ENCODE assay signal across 24 cellular contexts in genomic region chr2:240419723-240420122, GRCh38.
"Had no signal": no experiment of that assay in that cellular context is flagged by ENCODE, and none has a peak within 500 bp of the region (broad histone marks: within the 10 kb centered on the region; RNA-seq: fewer than 3 reads in every experiment).

No MANE protein-coding gene starts in this region.

- H3K4me1 Mint-ChIP-seq: activated CD4-positive, alpha-beta T cell treated with anti-CD3 and anti-CD28 coated beads, Interleukin-2, amount 10 ng/mL, durations not matched to agents 24 days and 14 days had no signal

- H3K27me3 Mint-ChIP-seq: activated CD4-positive, alpha-beta T cell treated with anti-CD3 and anti-CD28 coated beads, Interleukin-2, amount 10 ng/mL, durations not matched to agents 24 days and 14 days had no signal

- DNase-seq: activated CD4-positive, alpha-beta T cell treated with anti-CD3 and anti-CD28 coated beads, Interleukin-2, amount 10 ng/mL, durations not matched to agents 24 days and 14 days; activated CD4-positive, alpha-beta T cell treated with anti-CD3 and anti-CD28 coated beads, Interleukin-2, amount 50 U/mL, for 48 hours; activated CD4-positive, CD25-positive, alpha-beta regulatory T cell; Kasumi-1; KG1; MG63; NCI-H1048; NCI-H1105 treated with DMSO at 0.1 percent for 48 hours; NCI-H1436; NCI-H1694; NCI-H1930; NCI-H2081 treated with DMSO at 0.1 percent for 48 hours; NCI-H345; NCI-H524 treated with DMSO at 0.1 percent for 48 hours; NK-92 treated with Interleukin-12 subunit alpha and Interleukin-12 subunit beta, amount 100 ng/mL, for 24 hours; PC-3; RPMI8226; SW 1271; T-helper 9 cell had no signal

- H3K27ac Mint-ChIP-seq: activated CD4-positive, alpha-beta T cell treated with anti-CD3 and anti-CD28 coated beads, Interleukin-2, amount 10 ng/mL, durations not matched to agents 24 days and 14 days; activated naive CD4-positive, alpha-beta T cell treated with anti-CD3 and anti-CD28 coated beads for 36 hours; activated naive CD4-positive, alpha-beta T cell treated with anti-CD3 and anti-CD28 coated beads, Interleukin-2, amount 50 U/mL, for 72 hours; activated T-cell treated with anti-CD3 and anti-CD28 coated beads, Interleukin-2, amount 50 U/mL, for 24 hours; activated T-helper 1 cell treated with anti-CD3 and anti-CD28 coated beads, Interleukin-12 subunit alpha, Interleukin-12 subunit beta, Interleukin-2, Interleukin-4 antibody, amounts not matched to agents 30 ng/mL and 10 ng/mL and 1 ng/mL, durations not matched to agents 14 hours and 24 hours and 36 hours had no signal

- ATAC-seq: activated naive CD4-positive, alpha-beta T cell treated with anti-CD3 and anti-CD28 coated beads, Interleukin-2, amount 50 U/mL, for 72 hours; body of pancreas; PC-3 had no signal

- H3K4me3 Mint-ChIP-seq: activated CD4-positive, alpha-beta T cell treated with anti-CD3 and anti-CD28 coated beads, Interleukin-2, amount 10 ng/mL, durations not matched to agents 24 days and 14 days; activated naive CD4-positive, alpha-beta T cell treated with anti-CD3 and anti-CD28 coated beads for 36 hours; activated T-cell treated with anti-CD3 and anti-CD28 coated beads, Interleukin-2, amount 50 U/mL, for 24 hours; activated T-helper 1 cell treated with anti-CD3 and anti-CD28 coated beads, Interleukin-12 subunit alpha, Interleukin-12 subunit beta, Interleukin-2, Interleukin-4 antibody, amounts not matched to agents 30 ng/mL and 10 ng/mL and 1 ng/mL, durations not matched to agents 14 hours and 24 hours and 36 hours had no signal
